Comparison of ENCODE assay signal across 2 cellular contexts in the genomic region with DNA sequence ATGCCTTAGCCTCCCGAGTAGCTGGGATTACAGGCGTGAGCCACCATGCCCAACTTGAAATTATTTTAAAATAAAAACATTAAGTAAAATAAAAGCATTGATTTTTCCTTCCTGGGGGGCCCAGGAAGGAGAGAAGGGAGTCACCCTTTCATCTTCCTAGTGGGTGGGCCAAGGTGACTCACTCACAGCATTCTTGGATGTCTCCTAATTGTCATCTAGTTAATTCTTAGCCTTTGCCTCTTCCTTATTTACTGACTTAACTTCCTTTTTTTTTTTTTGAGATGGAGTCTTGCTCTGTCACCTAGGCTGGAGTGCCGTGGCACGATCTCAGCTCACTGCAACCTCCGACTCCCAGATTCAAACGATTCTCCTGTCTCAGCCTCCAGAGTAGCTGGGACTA.
TF ChIP-seq lines count a peak whose summit lies in the region.

No MANE protein-coding gene starts in this region.

TF ChIP-seq in HEK293, 187 proteins besides CTCF, POLR2A, EP300 and RAD21 (continued from another document):
- TF ChIP-seq SP7 (tag by site-specific recombination; IDR thresholded peaks at IDR 0.05): peak; percentile 45; the same call in 1 of the 2 replicates
- TF ChIP-seq ZFP69B (tag by site-specific recombination; IDR thresholded peaks at IDR 0.05): no peak
- TF ChIP-seq, protein P1, sequence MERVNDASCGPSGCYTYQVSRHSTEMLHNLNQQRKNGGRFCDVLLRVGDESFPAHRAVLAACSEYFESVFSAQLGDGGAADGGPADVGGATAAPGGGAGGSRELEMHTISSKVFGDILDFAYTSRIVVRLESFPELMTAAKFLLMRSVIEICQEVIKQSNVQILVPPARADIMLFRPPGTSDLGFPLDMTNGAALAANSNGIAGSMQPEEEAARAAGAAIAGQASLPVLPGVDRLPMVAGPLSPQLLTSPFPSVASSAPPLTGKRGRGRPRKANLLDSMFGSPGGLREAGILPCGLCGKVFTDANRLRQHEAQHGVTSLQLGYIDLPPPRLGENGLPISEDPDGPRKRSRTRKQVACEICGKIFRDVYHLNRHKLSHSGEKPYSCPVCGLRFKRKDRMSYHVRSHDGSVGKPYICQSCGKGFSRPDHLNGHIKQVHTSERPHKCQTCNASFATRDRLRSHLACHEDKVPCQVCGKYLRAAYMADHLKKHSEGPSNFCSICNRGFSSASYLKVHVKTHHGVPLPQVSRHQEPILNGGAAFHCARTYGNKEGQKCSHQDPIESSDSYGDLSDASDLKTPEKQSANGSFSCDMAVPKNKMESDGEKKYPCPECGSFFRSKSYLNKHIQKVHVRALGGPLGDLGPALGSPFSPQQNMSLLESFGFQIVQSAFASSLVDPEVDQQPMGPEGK (tag by site-specific recombination; IDR thresholded peaks at IDR 0.05): 0 out of 2 replicates have a peak, but pooled peaks have one; percentile 31
- TF ChIP-seq WT1 (tag by site-specific recombination; IDR thresholded peaks at IDR 0.05): peak; percentile 71
- no peak for TF ChIP-seq ZNF324 (tag by site-specific recombination; IDR thresholded peaks at IDR 0.05)
- TF ChIP-seq SETDB1 (IDR thresholded peaks at IDR 0.05; ENCODE audit: insufficient read length, low read length): no peak
- peak; percentile 26; the same call in 1 of the 2 replicates for TF ChIP-seq ZIC2 (tag by site-specific recombination; IDR thresholded peaks at IDR 0.05)
- peak; percentile 76 for TF ChIP-seq GLIS1 (tag by site-specific recombination; IDR thresholded peaks at IDR 0.05)

TF ChIP-seq in K562, 482 proteins besides CTCF, POLR2A, EP300 and RAD21 (continued from another document and continues in another):
- TF ChIP-seq ZNF407 (IDR thresholded peaks at IDR 0.05; ENCODE audit: low read depth) (no peak), FOXM1 (IDR thresholded peaks at IDR 0.05; ENCODE audit: low read depth) (no peak), FOXM1 (CRISPR knock-in tag; IDR thresholded peaks at IDR 0.05; ENCODE audit: low read depth) (no peak), HMBOX1 (IDR thresholded peaks at IDR 0.05) (0 out of 2 replicates have a peak, but pooled peaks have one; percentile 14), HCFC1 (IDR thresholded peaks at IDR 0.05; ENCODE audit: low read depth, low read length) (no peak), ZNF140 (CRISPR knock-in tag; IDR thresholded peaks at IDR 0.05) (no peak), NEUROD1 (IDR thresholded peaks at IDR 0.05; ENCODE audit: borderline replicate concordance, low read depth, low read length, partially characterized antibody) (no peak), KHSRP (IDR thresholded peaks at IDR 0.05) (no peak), ZNF134 (CRISPR knock-in tag; conservative IDR thresholded peaks at IDR 0.05) (no peak), ETV5 (CRISPR knock-in tag; IDR thresholded peaks at IDR 0.05; ENCODE audit: low read depth) (0 out of 2 replicates have a peak, but pooled peaks have one; percentile 19), PYGO2 (tag; IDR thresholded peaks at IDR 0.05) (no peak), NFXL1 (CRISPR knock-in tag; IDR thresholded peaks at IDR 0.05) (no peak), MTA1 (IDR thresholded peaks at IDR 0.05; ENCODE audit: borderline replicate concordance) (no peak), STAT5B (CRISPR knock-in tag; IDR thresholded peaks at IDR 0.05) (no peak), ATF7 (IDR thresholded peaks at IDR 0.05) (no peak), EP400 (IDR thresholded peaks at IDR 0.05) (no peak), SMAD4 (CRISPR knock-in tag; conservative IDR thresholded peaks at IDR 0.05) (no peak), HINFP (tag; conservative IDR thresholded peaks at IDR 0.05; ENCODE audit: low read depth) (no peak), ZNF212 (CRISPR knock-in tag; IDR thresholded peaks at IDR 0.05) (no peak), DIDO1 (tag; IDR thresholded peaks at IDR 0.05; ENCODE audit: low read depth) (no peak), SMARCE1 (IDR thresholded peaks at IDR 0.05) (peak; percentile 39; the same call in 1 of the 2 replicates), U2AF2 (optimal IDR thresholded peaks at IDR 0.05; ENCODE audit: low read depth, low read length) (no peak), DDX20 (tag; IDR thresholded peaks at IDR 0.05; ENCODE audit: low read depth) (no peak), ATF3 (IDR thresholded peaks at IDR 0.05) (peak; percentile 42; the same call in 1 of the 2 replicates), ATF3 (CRISPR knock-in tag; conservative IDR thresholded peaks at IDR 0.05) (no peak), SMAD2 (IDR thresholded peaks at IDR 0.05; ENCODE audit: low read depth, low read length) (no peak), SRSF7 (optimal IDR thresholded peaks at IDR 0.05; ENCODE audit: low read depth, low read length) (no peak)
- TF ChIP-seq, protein P2, sequence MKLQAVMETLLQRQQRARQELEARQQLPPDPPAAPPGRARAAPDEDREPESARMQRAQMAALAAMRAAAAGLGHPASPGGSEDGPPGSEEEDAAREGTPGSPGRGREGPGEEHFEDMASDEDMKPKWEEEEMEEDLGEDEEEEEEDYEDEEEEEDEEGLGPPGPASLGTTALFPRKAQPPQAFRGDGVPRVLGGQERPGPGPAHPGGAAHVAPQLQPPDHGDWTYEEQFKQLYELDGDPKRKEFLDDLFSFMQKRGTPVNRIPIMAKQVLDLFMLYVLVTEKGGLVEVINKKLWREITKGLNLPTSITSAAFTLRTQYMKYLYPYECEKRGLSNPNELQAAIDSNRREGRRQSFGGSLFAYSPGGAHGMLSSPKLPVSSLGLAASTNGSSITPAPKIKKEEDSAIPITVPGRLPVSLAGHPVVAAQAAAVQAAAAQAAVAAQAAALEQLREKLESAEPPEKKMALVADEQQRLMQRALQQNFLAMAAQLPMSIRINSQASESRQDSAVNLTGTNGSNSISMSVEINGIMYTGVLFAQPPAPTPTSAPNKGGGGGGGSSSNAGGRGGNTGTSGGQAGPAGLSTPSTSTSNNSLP (IDR thresholded peaks at IDR 0.05; ENCODE audit: borderline replicate concordance, low read depth, low read length): no peak
- TF ChIP-seq, protein P3, sequence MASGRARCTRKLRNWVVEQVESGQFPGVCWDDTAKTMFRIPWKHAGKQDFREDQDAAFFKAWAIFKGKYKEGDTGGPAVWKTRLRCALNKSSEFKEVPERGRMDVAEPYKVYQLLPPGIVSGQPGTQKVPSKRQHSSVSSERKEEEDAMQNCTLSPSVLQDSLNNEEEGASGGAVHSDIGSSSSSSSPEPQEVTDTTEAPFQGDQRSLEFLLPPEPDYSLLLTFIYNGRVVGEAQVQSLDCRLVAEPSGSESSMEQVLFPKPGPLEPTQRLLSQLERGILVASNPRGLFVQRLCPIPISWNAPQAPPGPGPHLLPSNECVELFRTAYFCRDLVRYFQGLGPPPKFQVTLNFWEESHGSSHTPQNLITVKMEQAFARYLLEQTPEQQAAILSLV (tag; IDR thresholded peaks at IDR 0.05): no peak
- TF ChIP-seq, protein P4, sequence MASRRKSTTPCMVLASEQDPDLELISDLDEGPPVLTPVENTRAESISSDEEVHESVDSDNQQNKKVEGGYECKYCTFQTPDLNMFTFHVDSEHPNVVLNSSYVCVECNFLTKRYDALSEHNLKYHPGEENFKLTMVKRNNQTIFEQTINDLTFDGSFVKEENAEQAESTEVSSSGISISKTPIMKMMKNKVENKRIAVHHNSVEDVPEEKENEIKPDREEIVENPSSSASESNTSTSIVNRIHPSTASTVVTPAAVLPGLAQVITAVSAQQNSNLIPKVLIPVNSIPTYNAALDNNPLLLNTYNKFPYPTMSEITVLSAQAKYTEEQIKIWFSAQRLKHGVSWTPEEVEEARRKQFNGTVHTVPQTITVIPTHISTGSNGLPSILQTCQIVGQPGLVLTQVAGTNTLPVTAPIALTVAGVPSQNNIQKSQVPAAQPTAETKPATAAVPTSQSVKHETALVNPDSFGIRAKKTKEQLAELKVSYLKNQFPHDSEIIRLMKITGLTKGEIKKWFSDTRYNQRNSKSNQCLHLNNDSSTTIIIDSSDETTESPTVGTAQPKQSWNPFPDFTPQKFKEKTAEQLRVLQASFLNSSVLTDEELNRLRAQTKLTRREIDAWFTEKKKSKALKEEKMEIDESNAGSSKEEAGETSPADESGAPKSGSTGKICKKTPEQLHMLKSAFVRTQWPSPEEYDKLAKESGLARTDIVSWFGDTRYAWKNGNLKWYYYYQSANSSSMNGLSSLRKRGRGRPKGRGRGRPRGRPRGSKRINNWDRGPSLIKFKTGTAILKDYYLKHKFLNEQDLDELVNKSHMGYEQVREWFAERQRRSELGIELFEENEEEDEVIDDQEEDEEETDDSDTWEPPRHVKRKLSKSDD (conservative IDR thresholded peaks at IDR 0.05; ENCODE audit: low read length): no peak
- TF ChIP-seq, protein P5, sequence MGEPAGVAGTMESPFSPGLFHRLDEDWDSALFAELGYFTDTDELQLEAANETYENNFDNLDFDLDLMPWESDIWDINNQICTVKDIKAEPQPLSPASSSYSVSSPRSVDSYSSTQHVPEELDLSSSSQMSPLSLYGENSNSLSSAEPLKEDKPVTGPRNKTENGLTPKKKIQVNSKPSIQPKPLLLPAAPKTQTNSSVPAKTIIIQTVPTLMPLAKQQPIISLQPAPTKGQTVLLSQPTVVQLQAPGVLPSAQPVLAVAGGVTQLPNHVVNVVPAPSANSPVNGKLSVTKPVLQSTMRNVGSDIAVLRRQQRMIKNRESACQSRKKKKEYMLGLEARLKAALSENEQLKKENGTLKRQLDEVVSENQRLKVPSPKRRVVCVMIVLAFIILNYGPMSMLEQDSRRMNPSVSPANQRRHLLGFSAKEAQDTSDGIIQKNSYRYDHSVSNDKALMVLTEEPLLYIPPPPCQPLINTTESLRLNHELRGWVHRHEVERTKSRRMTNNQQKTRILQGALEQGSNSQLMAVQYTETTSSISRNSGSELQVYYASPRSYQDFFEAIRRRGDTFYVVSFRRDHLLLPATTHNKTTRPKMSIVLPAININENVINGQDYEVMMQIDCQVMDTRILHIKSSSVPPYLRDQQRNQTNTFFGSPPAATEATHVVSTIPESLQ (CRISPR knock-in tag; IDR thresholded peaks at IDR 0.05): no peak
